Comparison of ENCODE assay signal across 11 cellular contexts in the genomic region with DNA sequence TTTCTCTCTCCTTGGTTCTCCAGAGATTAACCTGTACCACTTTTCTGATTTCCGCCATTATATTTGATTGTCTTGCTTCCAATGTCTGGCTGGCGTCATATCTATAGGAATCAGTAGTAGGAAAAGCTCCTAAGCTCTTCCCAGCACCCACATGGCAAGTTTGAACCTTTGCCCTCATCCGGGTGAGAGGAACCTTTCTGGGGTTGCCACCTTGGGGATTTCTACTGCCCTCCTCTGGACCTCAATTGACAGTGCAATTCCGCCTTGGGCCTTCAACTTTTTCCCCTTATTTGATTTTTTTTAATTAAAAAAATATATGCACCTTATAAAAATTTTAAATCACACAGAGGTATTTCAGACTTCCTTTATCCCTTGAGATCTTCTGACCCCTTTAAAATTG. TPM values are rescaled to one million over a fixed set of nuclear protein-coding genes. Genes with fewer than 3 reads are reported as not detected.
DNase-seq lines count a peak whose midpoint lies in the region; ATAC-seq and TF ChIP-seq lines count a peak whose summit lies in the region.
"Had no signal": no experiment of that assay in that cellular context is flagged by ENCODE, and none has a peak within 500 bp of the region (broad histone marks: within the 10 kb centered on the region; RNA-seq: fewer than 3 reads in every experiment).

No MANE protein-coding gene starts in this region.

- WGBS in transverse colon (ENCODE audit: low coverage in 1 of 2), 2 donors, result 53 to 80% methylated on average over 1 to 4 of the region's 4 CpGs
- WGBS in tibial nerve, 2 donors, result 56 to 75% methylated on average over 3 to 4 of the region's 4 CpGs

- H3K27me3 ChIP-seq in left ventricle myocardium inferior (ENCODE audit: low read depth), result peaks cover 17% of the 10 kb centered on the region
- peaks cover 7% of the 10 kb centered on the region for H3K27me3 ChIP-seq in transverse colon
- H3K27me3 ChIP-seq in tibial nerve, result no peaks in the 10 kb centered on the region

- no peaks in the 10 kb centered on the region for H3K4me1 ChIP-seq in left ventricle myocardium inferior
- no peaks in the 10 kb centered on the region for H3K4me1 ChIP-seq in transverse colon
- no peaks in the 10 kb centered on the region for H3K4me1 ChIP-seq in tibial nerve
- H3K4me1 ChIP-seq: adrenal gland had no signal

- H3K36me3 ChIP-seq in left ventricle myocardium inferior, result no peaks in the 10 kb centered on the region
- H3K36me3 ChIP-seq in transverse colon, result no peaks in the 10 kb centered on the region
- H3K36me3 ChIP-seq in tibial nerve, result no peaks in the 10 kb centered on the region
- H3K36me3 ChIP-seq: adrenal gland had no signal

- TF ChIP-seq CTCF in left ventricle myocardium inferior (IDR thresholded peaks at IDR 0.05; ENCODE audit: borderline replicate concordance), result peak; percentile 12
- TF ChIP-seq CTCF in choroid plexus epithelial cell (conservative IDR thresholded peaks at IDR 0.05; ENCODE audit: low read depth, low read length), result peak; percentile 48
- peak in 1 of 5 experiments; percentile 23 for TF ChIP-seq CTCF in transverse colon (IDR thresholded peaks at IDR 0.05)
- no peak for TF ChIP-seq CTCF in tibial nerve (IDR thresholded peaks at IDR 0.05)

- H3K27ac ChIP-seq in left ventricle myocardium inferior (replicated peaks), result no peak overlapping the region
- H3K27ac ChIP-seq in transverse colon, result no peak overlapping the region
- H3K27ac ChIP-seq in tibial nerve, result no peak overlapping the region
- H3K27ac ChIP-seq: adrenal gland had no signal

- intact Hi-C loops in left ventricle myocardium inferior (cut with micrococcal nuclease) (no loop called here), Right ventricle myocardium inferior (cut with DNase I) (no loop called here), transverse colon (cut with DNase I; ENCODE audit: low total_unique reads) (no loop called here)

- DNase-seq in left ventricle myocardium inferior, result no peak
- DNase-seq in Right ventricle myocardium inferior (ENCODE audit: missing footprints), result no peak
- peak; percentile 5 for DNase-seq in LHCN-M2 (ENCODE audit: low read depth)
- DNase-seq in choroid plexus epithelial cell (ENCODE audit: low read depth), result peak; percentile 2
- DNase-seq in transverse colon, result peak; percentile 7
- no peak for DNase-seq in tibial nerve (ENCODE audit: low spot score in 2 of 2)
- DNase-seq in NCI-H146 (lab: John Stamatoyannopoulos, UW), result no peak
- DNase-seq: adrenal gland, NCI-H446 treated with DMSO at 0.1 percent for 48 hours had no signal

- H3K9me3 ChIP-seq in left ventricle myocardium inferior (replicated peaks) (no peaks in the 10 kb centered on the region), transverse colon (no peaks in the 10 kb centered on the region), tibial nerve (no peaks in the 10 kb centered on the region)
- H3K9me3 ChIP-seq: adrenal gland had no signal

- TF ChIP-seq POLR2A in transverse colon (IDR thresholded peaks at IDR 0.05) (no peak), tibial nerve (IDR thresholded peaks at IDR 0.05) (no peak)

- ATAC-seq in Right ventricle myocardium inferior (no peak), GM21529 (IDR thresholded peaks at IDR 0.05; ENCODE audit: unreplicated experiment) (no peak)
- ATAC-seq: activated CD4-positive, CD25-positive, alpha-beta regulatory T cell treated with anti-CD3 and anti-CD28 coated beads, Interleukin-2, amount 50 U/mL, for 24 hours had no signal

- TF ChIP-seq EP300 in transverse colon (IDR thresholded peaks at IDR 0.05; ENCODE audit: low read depth) (no peak), tibial nerve (IDR thresholded peaks at IDR 0.05) (no peak)

- in situ Hi-C loops in transverse colon (cut with MboI; ENCODE audit: low pct_ligation_motif_present in 1 of 4, low pct_unique_long_range_greater_than_20kb in 1 of 4, low sequenced_read_pairs in 3 of 4), result no loop called here

- no peak overlapping the region for H3K4me3 ChIP-seq in left ventricle myocardium inferior
- H3K4me3 ChIP-seq in choroid plexus epithelial cell (ENCODE audit: low read depth, low read length), result no peak overlapping the region
- H3K4me3 ChIP-seq in transverse colon, result no peak overlapping the region
- H3K4me3 ChIP-seq in tibial nerve, result no peak overlapping the region
- H3K4me3 ChIP-seq: adrenal gland had no signal

RNA-seq across cellular contexts. Expression of a gene that starts 2.0 kb away (rescaled TPM):
- total RNA-seq in left ventricle myocardium inferior (not detected), Right ventricle myocardium inferior (not detected), LHCN-M2 (2014; rRNA removed) (not detected in 2 replicates), transverse colon (not detected), tibial nerve (not detected)
- not detected for polyA plus RNA-seq in LHCN-M2 (2012)
- total RNA-seq: adrenal gland had no signal
- polyA plus RNA-seq: adrenal gland had no signal

RNA-seq across cellular contexts. Expression of a gene that starts 34.4 kb away (rescaled TPM):
- total RNA-seq in left ventricle myocardium inferior, result 3.7 TPM
- total RNA-seq in Right ventricle myocardium inferior, result 6.0 TPM
- 32.4 and 44.3 TPM in 2 replicates for total RNA-seq in LHCN-M2 (2014; rRNA removed)
- polyA plus RNA-seq in LHCN-M2 (2012), result 7.1 TPM
- 10 to 100 TPM in 3 of 4 donors, 1 to 10 TPM in 1; 6.4 to 26.0 (median 15.4) TPM for total RNA-seq in transverse colon
- 10 to 100 TPM; 24.1 to 37.8 (median 32.9) TPM for total RNA-seq in tibial nerve

Comparison
In these comparisons a context has a peak if more than half of its experiments do, and no peak if none do; other contexts are left out.
1. DNase-seq: peak in LHCN-M2 (single experiment), choroid plexus epithelial cell (single experiment) and transverse colon (single experiment); none in left ventricle myocardium inferior (single experiment), Right ventricle myocardium inferior (single experiment), tibial nerve (0 of 2) and NCI-H146 (single experiment).
2. CTCF ChIP-seq: peak in left ventricle myocardium inferior (single experiment) and choroid plexus epithelial cell (single experiment); none in tibial nerve (0 of 5).